ENCODE assay signal across 24 cellular contexts in the genomic region with DNA sequence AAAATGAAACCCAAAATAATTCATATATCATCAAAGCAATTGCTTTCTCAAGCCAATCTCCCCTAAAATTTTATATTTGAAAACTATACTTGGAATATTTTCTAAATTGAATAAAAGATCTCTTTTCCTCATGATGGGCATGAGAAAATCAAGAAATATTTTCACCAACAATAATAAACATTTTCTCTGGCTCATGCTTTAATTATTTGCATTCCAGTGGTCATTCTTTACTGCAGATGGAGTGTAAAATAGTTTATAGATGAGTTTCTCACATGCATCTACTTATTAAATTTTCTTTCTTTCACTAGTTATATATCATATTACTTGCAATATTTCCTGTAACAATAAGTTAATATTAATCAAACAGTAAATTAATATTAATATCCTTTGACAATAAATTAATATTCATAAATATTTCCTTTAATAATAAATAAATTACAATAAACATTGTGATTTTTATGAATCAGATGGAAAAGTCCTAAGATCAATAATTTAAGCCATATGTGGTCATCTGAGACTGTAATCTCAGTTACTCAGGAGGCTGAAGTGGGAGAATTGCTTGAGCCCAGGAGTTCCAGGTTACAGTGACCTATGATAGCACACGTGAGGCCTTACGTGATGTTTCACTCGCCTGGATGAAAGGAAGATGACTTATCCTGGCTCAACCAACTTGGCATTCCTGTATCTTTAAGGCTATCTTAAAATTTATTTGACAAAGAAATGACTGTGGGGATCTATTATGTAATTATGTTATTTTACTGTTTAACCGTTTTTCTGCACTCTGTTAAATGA.
A peak's percentile ranks its signal among the peaks of the same experiment; 100 is the strongest.
DNase-seq lines count a peak whose midpoint lies in the region; ATAC-seq and TF ChIP-seq lines count a peak whose summit lies in the region.
"Had no signal": no experiment of that assay in that cellular context is flagged by ENCODE, and none has a peak within 500 bp of the region (broad histone marks: within the 10 kb centered on the region; RNA-seq: fewer than 3 reads in every experiment).

No MANE protein-coding gene starts in this region.

- H3K4me3 Mint-ChIP-seq in WTC11: no peak overlapping the region
- H3K4me3 Mint-ChIP-seq: activated B cell treated with CpG ODN at 0.5 μM for 24 hours; T-helper 2 cell treated with Interferon-gamma antibody and Interleukin-4, amounts not matched to agents 5 μg/mL and 100 μg/mL, for 36 hours had no signal

- H3K27ac Mint-ChIP-seq in WTC11: no peak overlapping the region
- H3K27ac Mint-ChIP-seq: activated B cell treated with CpG ODN at 0.5 μM for 24 hours; T-helper 2 cell treated with Interferon-gamma antibody and Interleukin-4, amounts not matched to agents 5 μg/mL and 100 μg/mL, for 36 hours had no signal

- H3K36me3 Mint-ChIP-seq in WTC11: no peaks in the 10 kb centered on the region

- CTCF ChIA-PET in WTC11 (lab: Charles Lee): no interaction called here

- POLR2A ChIA-PET in WTC11 (lab: Charles Lee): no interaction called here

- ATAC-seq in WTC11: no peak
- no peak for ATAC-seq in GM21526 (IDR thresholded peaks at IDR 0.05; ENCODE audit: low FRiP score, unreplicated experiment)
- ATAC-seq: foreskin keratinocyte had no signal

- H3K4me1 Mint-ChIP-seq in WTC11: no peaks in the 10 kb centered on the region
- H3K4me1 Mint-ChIP-seq: activated B cell treated with CpG ODN at 0.5 μM for 24 hours had no signal

- no peaks in the 10 kb centered on the region for H3K9me3 Mint-ChIP-seq in WTC11
- H3K9me3 Mint-ChIP-seq: activated B cell treated with CpG ODN at 0.5 μM for 24 hours had no signal

- peak; percentile 0 for DNase-seq in NCI-H2227 treated with DMSO at 0.1 percent for 48 hours (lab: John Stamatoyannopoulos, UW)
- no peak for DNase-seq in NCI-H2227 (lab: John Stamatoyannopoulos, UW; ENCODE audit: unreplicated experiment)
- no peak for DNase-seq in WTC11 (ENCODE audit: low spot score)
- DNase-seq in foreskin fibroblast: peak; percentile 3 to 14
- no peak for DNase-seq in cerebellar cortex (ENCODE audit: low spot score)
- DNase-seq in RKO (ENCODE audit: low spot score): no peak
- DNase-seq in NCI-H2081 treated with DMSO at 0.1 percent for 48 hours (lab: John Stamatoyannopoulos, UW): no peak
- DNase-seq: activated B cell treated with CpG ODN at 0.5 μM for 24 hours; activated CD4-positive, alpha-beta T cell treated with anti-CD3 and anti-CD28 coated beads, Interleukin-2, amount 50 U/mL, for 48 hours; activated CD8-positive, alpha-beta memory T cell treated with anti-CD3 and anti-CD28 coated beads, Interleukin-2, amount 50 U/mL, for 48 hours; Caco-2; dorsolateral prefrontal cortex; foreskin keratinocyte; islet precursor cell; mammary epithelial cell; NCI-H1417; NCI-H524 treated with DMSO at 0.1 percent for 48 hours; stimulated activated CD4-positive, alpha-beta T cell treated with anti-CD3 and anti-CD28 coated beads, Interleukin-4, amount 100 ng/mL, for 24 hours; stimulated activated naive CD4-positive, alpha-beta T cell treated with Interleukin-2 at 50 U/mL for 16 hours; thyroid gland had no signal

- H3K4me3 ChIP-seq in foreskin fibroblast (ENCODE audit: low read depth in 1 of 2, low read length in 2 of 2): no peak overlapping the region
- H3K4me3 ChIP-seq: BLaER1, dorsolateral prefrontal cortex, SK-N-MC, thyroid gland had no signal

- H3K27me3 Mint-ChIP-seq in WTC11 (ENCODE audit: low read depth): no peaks in the 10 kb centered on the region
- H3K27me3 Mint-ChIP-seq: activated B cell treated with CpG ODN at 0.5 μM for 24 hours had no signal

- TF ChIP-seq CTCF in WTC11 (IDR thresholded peaks at IDR 0.05): no peak
- TF ChIP-seq CTCF in foreskin fibroblast (IDR thresholded peaks at IDR 0.05; ENCODE audit: low read depth, low read length): no peak

TF ChIP-seq in WTC11, 78 proteins besides CTCF, POLR2A, EP300 and RAD21:
- TF ChIP-seq, protein P1, sequence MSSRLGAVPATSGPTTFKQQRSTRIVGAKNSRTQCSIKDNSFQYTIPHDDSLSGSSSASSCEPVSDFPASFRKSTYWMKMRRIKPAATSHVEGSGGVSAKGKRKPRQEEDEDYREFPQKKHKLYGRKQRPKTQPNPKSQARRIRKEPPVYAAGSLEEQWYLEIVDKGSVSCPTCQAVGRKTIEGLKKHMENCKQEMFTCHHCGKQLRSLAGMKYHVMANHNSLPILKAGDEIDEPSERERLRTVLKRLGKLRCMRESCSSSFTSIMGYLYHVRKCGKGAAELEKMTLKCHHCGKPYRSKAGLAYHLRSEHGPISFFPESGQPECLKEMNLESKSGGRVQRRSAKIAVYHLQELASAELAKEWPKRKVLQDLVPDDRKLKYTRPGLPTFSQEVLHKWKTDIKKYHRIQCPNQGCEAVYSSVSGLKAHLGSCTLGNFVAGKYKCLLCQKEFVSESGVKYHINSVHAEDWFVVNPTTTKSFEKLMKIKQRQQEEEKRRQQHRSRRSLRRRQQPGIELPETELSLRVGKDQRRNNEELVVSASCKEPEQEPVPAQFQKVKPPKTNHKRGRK (CRISPR knock-in tag; IDR thresholded peaks at IDR 0.05; ENCODE audit: borderline replicate concordance): no peak
- TF ChIP-seq ZNF671 (CRISPR knock-in tag; IDR thresholded peaks at IDR 0.05) (no peak), SOX15 (CRISPR knock-in tag; IDR thresholded peaks at IDR 0.05) (no peak), HMGA2 (CRISPR knock-in tag; IDR thresholded peaks at IDR 0.05) (peak; percentile 89), CBFB (CRISPR knock-in tag; IDR thresholded peaks at IDR 0.05; ENCODE audit: low read depth) (no peak), RELA (CRISPR knock-in tag; IDR thresholded peaks at IDR 0.05; ENCODE audit: borderline replicate concordance) (no peak)
- TF ChIP-seq, protein P2, sequence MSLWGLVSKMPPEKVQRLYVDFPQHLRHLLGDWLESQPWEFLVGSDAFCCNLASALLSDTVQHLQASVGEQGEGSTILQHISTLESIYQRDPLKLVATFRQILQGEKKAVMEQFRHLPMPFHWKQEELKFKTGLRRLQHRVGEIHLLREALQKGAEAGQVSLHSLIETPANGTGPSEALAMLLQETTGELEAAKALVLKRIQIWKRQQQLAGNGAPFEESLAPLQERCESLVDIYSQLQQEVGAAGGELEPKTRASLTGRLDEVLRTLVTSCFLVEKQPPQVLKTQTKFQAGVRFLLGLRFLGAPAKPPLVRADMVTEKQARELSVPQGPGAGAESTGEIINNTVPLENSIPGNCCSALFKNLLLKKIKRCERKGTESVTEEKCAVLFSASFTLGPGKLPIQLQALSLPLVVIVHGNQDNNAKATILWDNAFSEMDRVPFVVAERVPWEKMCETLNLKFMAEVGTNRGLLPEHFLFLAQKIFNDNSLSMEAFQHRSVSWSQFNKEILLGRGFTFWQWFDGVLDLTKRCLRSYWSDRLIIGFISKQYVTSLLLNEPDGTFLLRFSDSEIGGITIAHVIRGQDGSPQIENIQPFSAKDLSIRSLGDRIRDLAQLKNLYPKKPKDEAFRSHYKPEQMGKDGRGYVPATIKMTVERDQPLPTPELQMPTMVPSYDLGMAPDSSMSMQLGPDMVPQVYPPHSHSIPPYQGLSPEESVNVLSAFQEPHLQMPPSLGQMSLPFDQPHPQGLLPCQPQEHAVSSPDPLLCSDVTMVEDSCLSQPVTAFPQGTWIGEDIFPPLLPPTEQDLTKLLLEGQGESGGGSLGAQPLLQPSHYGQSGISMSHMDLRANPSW (CRISPR knock-in tag; conservative IDR thresholded peaks at IDR 0.05; ENCODE audit: low read depth): no peak

Comparison
In these comparisons a context has a peak if more than half of its experiments do, and no peak if none do; other contexts are left out.
1. DNase-seq: peak in NCI-H2227 treated with DMSO at 0.1 percent for 48 hours (single experiment) and foreskin fibroblast (2 of 2); none in NCI-H2227 (single experiment), WTC11 (single experiment), cerebellar cortex (single experiment), RKO (single experiment) and NCI-H2081 treated with DMSO at 0.1 percent for 48 hours (single experiment).